ENCODE assay signal across 8 cellular contexts in genomic region chr3:42880601-42881451, GRCh38. TPM values are rescaled to one million over a fixed set of nuclear protein-coding genes. Genes with fewer than 3 reads are reported as not detected.
DNase-seq lines count a peak whose midpoint lies in the region; ATAC-seq and TF ChIP-seq lines count a peak whose summit lies in the region.

No MANE protein-coding gene starts in this region.

- peak; percentile 51 for DNase-seq in DMS114 treated with DMSO at 0.1 percent for 48 hours (lab: John Stamatoyannopoulos, UW; ENCODE audit: unreplicated experiment)
- peak; percentile 15 for DNase-seq in OCI-M2 (lab: John Stamatoyannopoulos, UW; ENCODE audit: unreplicated experiment)
- peak; percentile 82 for DNase-seq in activated T-cell treated with anti-CD3 and anti-CD28 coated beads, Interleukin-2, amount 50 U/mL, for 4 hours
- DNase-seq in fibroblast of mammary gland (ENCODE audit: low read depth) = peak; percentile 72
- peak; percentile 66 to 87 (median 83) for DNase-seq in naive thymus-derived CD4-positive, alpha-beta T cell
- DNase-seq in stimulated activated effector memory CD8-positive, alpha-beta T cell treated with anti-CD3 and anti-CD28 coated beads, Interleukin-12 subunit alpha, Interleukin-12 subunit beta, amount 100 ng/mL, for 72 hours (ENCODE audit: low spot score in 2 of 2) = peak; percentile 78 to 90

- H3K27ac ChIP-seq in HUES48 (ENCODE audit: low read depth, low read length) = no peak overlapping the region
- H3K27ac ChIP-seq in naive thymus-derived CD4-positive, alpha-beta T cell (ENCODE audit: low read depth, low read length) = peak overlapping the region; percentile 57

- POLR2A ChIA-PET in naive thymus-derived CD4-positive, alpha-beta T cell (lab: Charles Lee) = no interaction called here

- H3K9ac ChIP-seq in HUES48 (ENCODE audit: low read depth, low read length) = peak overlapping the region; percentile 74

- peak; percentile 98 for ATAC-seq in GM21447 (IDR thresholded peaks at IDR 0.05; ENCODE audit: unreplicated experiment)
- peak; percentile 99 to 100 for ATAC-seq in activated T-cell treated with anti-CD3 and anti-CD28 coated beads, Interleukin-2, amount 50 U/mL, for 4 hours
- peak; percentile 99 for ATAC-seq in naive thymus-derived CD4-positive, alpha-beta T cell
- ATAC-seq in stimulated activated effector memory CD8-positive, alpha-beta T cell treated with anti-CD3 and anti-CD28 coated beads, Interleukin-12 subunit alpha, Interleukin-12 subunit beta, amount 100 ng/mL, for 72 hours = peak; percentile 99

- peak overlapping the region; percentile 55 to 97 (median 82) for H3K27ac Mint-ChIP-seq in naive thymus-derived CD4-positive, alpha-beta T cell
- peak overlapping the region; percentile 93 for H3K27ac Mint-ChIP-seq in stimulated activated effector memory CD8-positive, alpha-beta T cell treated with anti-CD3 and anti-CD28 coated beads, Interleukin-12 subunit alpha, Interleukin-12 subunit beta, amount 100 ng/mL, for 72 hours

- intact Hi-C loops in naive thymus-derived CD4-positive, alpha-beta T cell (cut with micrococcal nuclease) = loop anchor here (1.0 to 5.0 kb wide), 11 partner anchors 42 to 438 kb away; partner anchors contain the start of genes HIGD1A (in 2 of the 2), VIPR1 (in 2 of the 2), CCDC13 (in 1 of the 2) and POMGNT2 (in 1 of the 2)

- peaks cover 8% of the 10 kb centered on the region for H3K4me1 ChIP-seq in HUES48 (ENCODE audit: control insufficient read depth, insufficient read depth, low read length)
- H3K4me1 ChIP-seq in naive thymus-derived CD4-positive, alpha-beta T cell (ENCODE audit: control insufficient read depth in 2 of 2, insufficient read depth in 2 of 2, low read length in 2 of 2) = peaks cover 4 to 13% of the 10 kb centered on the region in 2 donors

- H3K27me3 ChIP-seq in HUES48 (ENCODE audit: control insufficient read depth, insufficient read depth, low read length) = no peaks in the 10 kb centered on the region
- H3K27me3 ChIP-seq in naive thymus-derived CD4-positive, alpha-beta T cell (ENCODE audit: control insufficient read depth in 2 of 2, insufficient read depth in 2 of 2, low read length in 2 of 2) = no peaks in the 10 kb centered on the region

- H3K36me3 ChIP-seq in HUES48 (ENCODE audit: control insufficient read depth, insufficient read depth, low read length) = no peaks in the 10 kb centered on the region
- H3K36me3 ChIP-seq in naive thymus-derived CD4-positive, alpha-beta T cell (ENCODE audit: control insufficient read depth in 2 of 3, insufficient read depth in 3 of 3, low read length in 3 of 3) = no peaks in the 10 kb centered on the region

- H3K27me3 Mint-ChIP-seq in activated T-cell treated with anti-CD3 and anti-CD28 coated beads, Interleukin-2, amount 50 U/mL, for 4 hours (ENCODE audit: low read depth) = no peaks in the 10 kb centered on the region
- peaks cover 0 to 25% (median 0%) of the 10 kb centered on the region in 5 donors for H3K27me3 Mint-ChIP-seq in naive thymus-derived CD4-positive, alpha-beta T cell

- peak; percentile 72 for TF ChIP-seq CTCF in fibroblast of mammary gland (conservative IDR thresholded peaks at IDR 0.05; ENCODE audit: control insufficient read depth, insufficient read depth, low read depth, low read length)

- peak overlapping the region; percentile 83 for H3K4me3 Mint-ChIP-seq in activated T-cell treated with anti-CD3 and anti-CD28 coated beads, Interleukin-2, amount 50 U/mL, for 4 hours
- peak overlapping the region; percentile 76 to 89 (median 85) for H3K4me3 Mint-ChIP-seq in naive thymus-derived CD4-positive, alpha-beta T cell
- peak overlapping the region; percentile 84 for H3K4me3 Mint-ChIP-seq in stimulated activated effector memory CD8-positive, alpha-beta T cell treated with anti-CD3 and anti-CD28 coated beads, Interleukin-12 subunit alpha, Interleukin-12 subunit beta, amount 100 ng/mL, for 72 hours

- peaks cover 10% of the 10 kb centered on the region for H3K4me1 Mint-ChIP-seq in activated T-cell treated with anti-CD3 and anti-CD28 coated beads, Interleukin-2, amount 50 U/mL, for 4 hours (ENCODE audit: low read depth)
- H3K4me1 Mint-ChIP-seq in naive thymus-derived CD4-positive, alpha-beta T cell = peaks cover 6 to 17% (median 15%) of the 10 kb centered on the region in 7 donors
- H3K4me1 Mint-ChIP-seq in stimulated activated effector memory CD8-positive, alpha-beta T cell treated with anti-CD3 and anti-CD28 coated beads, Interleukin-12 subunit alpha, Interleukin-12 subunit beta, amount 100 ng/mL, for 72 hours = peaks cover 10% of the 10 kb centered on the region

- no peaks in the 10 kb centered on the region for H3K36me3 Mint-ChIP-seq in activated T-cell treated with anti-CD3 and anti-CD28 coated beads, Interleukin-2, amount 50 U/mL, for 4 hours (ENCODE audit: insufficient read depth)
- no peaks in the 10 kb centered on the region for H3K36me3 Mint-ChIP-seq in naive thymus-derived CD4-positive, alpha-beta T cell
- peaks cover 4% of the 10 kb centered on the region for H3K36me3 Mint-ChIP-seq in stimulated activated effector memory CD8-positive, alpha-beta T cell treated with anti-CD3 and anti-CD28 coated beads, Interleukin-12 subunit alpha, Interleukin-12 subunit beta, amount 100 ng/mL, for 72 hours

- CTCF ChIA-PET in naive thymus-derived CD4-positive, alpha-beta T cell (lab: Charles Lee) = interaction anchor here (0.6 to 3.4 kb wide), 7 partner anchors 29 to 701 kb away, joined by 3 to 16 read pairs (median 4); no protein-coding TSS in a partner anchor

- H3K4me3 ChIP-seq in HUES48 (ENCODE audit: low read depth, low read length) = peak overlapping the region; percentile 63
- H3K4me3 ChIP-seq in fibroblast of mammary gland (ENCODE audit: control insufficient read depth, low read depth, low read length) = peak overlapping the region; percentile 61
- peak overlapping the region; percentile 64 for H3K4me3 ChIP-seq in naive thymus-derived CD4-positive, alpha-beta T cell (ENCODE audit: low read length)

- no peaks in the 10 kb centered on the region for H3K9me3 ChIP-seq in HUES48 (ENCODE audit: control insufficient read depth, insufficient read depth, low read length)
- no peaks in the 10 kb centered on the region for H3K9me3 ChIP-seq in naive thymus-derived CD4-positive, alpha-beta T cell (ENCODE audit: control insufficient read depth in 2 of 3, low read length in 3 of 3)

- no peaks in the 10 kb centered on the region for H3K9me3 Mint-ChIP-seq in activated T-cell treated with anti-CD3 and anti-CD28 coated beads, Interleukin-2, amount 50 U/mL, for 4 hours
- peaks cover 0 to 1% (median 0%) of the 10 kb centered on the region in 11 donors for H3K9me3 Mint-ChIP-seq in naive thymus-derived CD4-positive, alpha-beta T cell
- H3K9me3 Mint-ChIP-seq in stimulated activated effector memory CD8-positive, alpha-beta T cell treated with anti-CD3 and anti-CD28 coated beads, Interleukin-12 subunit alpha, Interleukin-12 subunit beta, amount 100 ng/mL, for 72 hours = no peaks in the 10 kb centered on the region

RNA-seq across cellular contexts. Expression of gene CYP8B1, which starts 5.1 kb away (rescaled TPM):
- under 1 TPM; 0.05 to 0.10 (median 0.05) TPM for total RNA-seq in activated T-cell treated with anti-CD3 and anti-CD28 coated beads, Interleukin-2, amount 50 U/mL, for 4 hours
- total RNA-seq in naive thymus-derived CD4-positive, alpha-beta T cell = not detected
- not detected for polyA plus RNA-seq in naive thymus-derived CD4-positive, alpha-beta T cell

RNA-seq across cellular contexts. Expression of gene ZNF662, which starts 25.1 kb away (rescaled TPM):
- total RNA-seq in activated T-cell treated with anti-CD3 and anti-CD28 coated beads, Interleukin-2, amount 50 U/mL, for 4 hours = 1 to 10 TPM in 2 of 3 donors, under 1 TPM in 1; 0.33 to 1.4 (median 1.0) TPM
- total RNA-seq in naive thymus-derived CD4-positive, alpha-beta T cell = 10 to 100 TPM in 1 of 5 experiments, 1 to 10 TPM in 3, under 1 TPM in 1; 0.12 to 10.4 (median 5.6) TPM
- polyA plus RNA-seq in naive thymus-derived CD4-positive, alpha-beta T cell = under 1 TPM; 0.15 to 0.43 TPM

Comparison
In these comparisons a context has a peak if more than half of its experiments do, and no peak if none do; other contexts are left out.
1. DNase-seq: peak in every context shown above with its lines; median percentile 84 in stimulated activated effector memory CD8-positive, alpha-beta T cell treated with anti-CD3 and anti-CD28 coated beads, Interleukin-12 subunit alpha, Interleukin-12 subunit beta, amount 100 ng/mL, for 72 hours; 83 in naive thymus-derived CD4-positive, alpha-beta T cell; 82 in activated T-cell treated with anti-CD3 and anti-CD28 coated beads, Interleukin-2, amount 50 U/mL, for 4 hours; 72 in fibroblast of mammary gland; 51 in DMS114 treated with DMSO at 0.1 percent for 48 hours; 15 in OCI-M2.